ENCODE assay signal across 1 cellular context in genomic region chr19:35919306-35919705, GRCh38.
TF ChIP-seq lines count a peak whose summit lies in the region.

No MANE protein-coding gene starts in this region.

TF ChIP-seq in endothelial cell of umbilical vein, 7 proteins besides CTCF, POLR2A, EP300 and RAD21 (continued from another document):
- no peak for TF ChIP-seq EZH2 (IDR thresholded peaks at IDR 0.05; ENCODE audit: borderline replicate concordance, low read depth, low read length, severe bottlenecking)
- no peak for TF ChIP-seq FOS (IDR thresholded peaks at IDR 0.05; ENCODE audit: borderline replicate concordance, insufficient read depth, low read length)
